In the genomic region with DNA sequence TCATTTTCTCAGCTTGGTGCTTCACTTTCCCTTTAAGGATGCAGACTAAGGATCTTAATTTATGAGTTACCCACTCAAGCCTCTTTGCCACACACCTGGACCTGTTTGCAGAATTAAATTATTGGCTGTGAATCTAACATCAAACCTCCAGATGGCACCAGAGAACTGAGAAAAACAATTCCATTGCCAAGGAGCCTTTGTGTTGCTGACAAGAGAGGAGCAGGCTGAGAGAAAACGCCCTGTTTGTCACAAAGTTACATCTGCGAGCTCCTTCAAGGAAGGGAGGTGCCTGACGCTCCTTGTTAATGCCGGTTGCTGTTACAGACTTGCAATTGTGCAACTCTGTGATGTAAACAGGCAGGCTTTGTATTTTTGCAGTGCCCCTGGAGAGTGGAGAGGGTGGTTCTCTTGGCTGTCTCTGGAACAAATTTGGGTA, we compare ENCODE assay signal across 8 cellular contexts. TPM values are rescaled to one million over a fixed set of nuclear protein-coding genes. Genes with fewer than 3 reads are reported as not detected.
DNase-seq lines count a peak whose midpoint lies in the region; ATAC-seq and TF ChIP-seq lines count a peak whose summit lies in the region.

No MANE protein-coding gene starts in this region.

- peak; percentile 80 for ATAC-seq in IMR-90 (ENCODE audit: low read depth)
- ATAC-seq in HG02870 (IDR thresholded peaks at IDR 0.05; ENCODE audit: unreplicated experiment), result no peak

- peak overlapping the region; percentile 11; the same call in 1 of the 2 replicates for H3K4me2 ChIP-seq in IMR-90 (ENCODE audit: low read depth, low read length)

- TF ChIP-seq CTCF in IMR-90 (conservative IDR thresholded peaks at IDR 0.05; ENCODE audit: low read depth, low read length) (peak; percentile 68), breast epithelium (IDR thresholded peaks at IDR 0.05) (peak; percentile 34 to 62 (median 51)), spleen (IDR thresholded peaks at IDR 0.05 in 8 of 11, conservative IDR thresholded peaks at IDR 0.05 in 3 of 11) (peak in 8 of 11 experiments; percentile 8 to 47 (median 32))

- H2BK5ac ChIP-seq in IMR-90 (ENCODE audit: low read depth, low read length, poor library complexity, severe bottlenecking), result no peak overlapping the region

- intact Hi-C loops in IMR-90 (cut with micrococcal nuclease) (loop anchor here (1.0 to 5.0 kb wide), 5 partner anchors 529 to 788 kb away; a partner anchor contains a TSS), breast epithelium (cut with DNase I; ENCODE audit: low total_unique reads) (no loop called here), spleen (cut with DNase I; ENCODE audit: low total_unique reads) (no loop called here), posterior vena cava (cut with DNase I) (loop anchor here in 1 of 2 donors (5.0 kb wide), 1 partner anchor 1132 kb away; a partner anchor contains a TSS)

- no peak overlapping the region for H3K27ac ChIP-seq in IMR-90 (ENCODE audit: insufficient read depth, low read length)
- H3K27ac ChIP-seq in breast epithelium, result no peak overlapping the region
- H3K27ac ChIP-seq in spleen, result no peak overlapping the region

- H3K18ac ChIP-seq in IMR-90 (ENCODE audit: low read depth, low read length), result no peak overlapping the region

- H3K9me1 ChIP-seq in IMR-90 (ENCODE audit: insufficient read depth, low read length), result no peaks in the 10 kb centered on the region

- BruUV-seq in IMR-90 (replicated peaks; lab: Mats Ljungman, UMichigan), result no TSS peak

- H3K4me1 ChIP-seq in IMR-90 (ENCODE audit: control insufficient read depth, insufficient read depth, low read length) (no peaks in the 10 kb centered on the region), breast epithelium (no peaks in the 10 kb centered on the region), spleen (no peaks in the 10 kb centered on the region)

- H3K14ac ChIP-seq in IMR-90 (replicated peaks; ENCODE audit: low read depth, low read length), result no peak overlapping the region

- H3K27ac Mint-ChIP-seq in immature natural killer cell, result no peak overlapping the region

- no peak overlapping the region for H2AK5ac ChIP-seq in IMR-90 (ENCODE audit: low read depth, low read length)

- no peak overlapping the region for H4K91ac ChIP-seq in IMR-90 (ENCODE audit: insufficient read depth, low read depth, low read length)

- H3K27me3 ChIP-seq in IMR-90 (ENCODE audit: control insufficient read depth, insufficient read depth, low read length) (peaks cover 14% of the 10 kb centered on the region), breast epithelium (no peaks in the 10 kb centered on the region), spleen (replicated peaks in 1 of 7) (peaks cover 0 to 23% (median 5%) of the 10 kb centered on the region in 7 donors)

- H2BK15ac ChIP-seq in IMR-90 (ENCODE audit: low read depth, low read length), result no peak overlapping the region

- no peak overlapping the region for H3K23ac ChIP-seq in IMR-90 (ENCODE audit: low read depth, low read length)

- H3K36me3 ChIP-seq in IMR-90 (ENCODE audit: control insufficient read depth, insufficient read depth, low read length) (no peaks in the 10 kb centered on the region), breast epithelium (no peaks in the 10 kb centered on the region), spleen (no peaks in the 10 kb centered on the region)

- POLR2A ChIA-PET in IMR-90 (lab: Charles Lee; ENCODE audit: unreplicated experiment), result no interaction called here

- no peak overlapping the region for H3K56ac ChIP-seq in IMR-90 (ENCODE audit: extremely low read depth, insufficient read depth, low read length)

- no peaks in the 10 kb centered on the region for H3K79me1 ChIP-seq in IMR-90 (ENCODE audit: low read depth in 1 of 2, low read length in 2 of 2)

- peaks cover 3 to 21% (median 4%) of the 10 kb centered on the region in 3 donors for H3K27me3 Mint-ChIP-seq in immature natural killer cell (ENCODE audit: low read depth in 3 of 3)

- TF ChIP-seq POLR2A in IMR-90 (IDR thresholded peaks at IDR 0.05; ENCODE audit: low read depth, low read length), result no peak
- no peak for TF ChIP-seq POLR2A in breast epithelium (IDR thresholded peaks at IDR 0.05)
- TF ChIP-seq POLR2A in spleen (IDR thresholded peaks at IDR 0.05), result no peak

- H4K5ac ChIP-seq in IMR-90 (ENCODE audit: low read depth, low read length), result no peak overlapping the region

- no peak overlapping the region for H4K8ac ChIP-seq in IMR-90 (ENCODE audit: low read depth in 2 of 2, low read length in 2 of 2)

- H3K9me3 ChIP-seq in IMR-90 (ENCODE audit: control insufficient read depth, insufficient read depth, low read length) (no peaks in the 10 kb centered on the region), breast epithelium (no peaks in the 10 kb centered on the region), spleen (peaks cover 0 to 7% (median 0%) of the 10 kb centered on the region in 8 donors)

- peak; percentile 81 for TF ChIP-seq RAD21 in IMR-90 (IDR thresholded peaks at IDR 0.05; ENCODE audit: low read length)

- no peaks in the 10 kb centered on the region for H4K20me1 ChIP-seq in IMR-90 (ENCODE audit: insufficient read depth, low read length)

- peak overlapping the region; percentile 56 for H2AFZ ChIP-seq in IMR-90 (replicated peaks; ENCODE audit: low read length, poor library complexity)

- H3K9me3 Mint-ChIP-seq in immature natural killer cell, result no peaks in the 10 kb centered on the region

- H3K4me3 Mint-ChIP-seq in immature natural killer cell, result no peak overlapping the region

- dilution Hi-C loops in IMR-90 (cut with HindIII; ENCODE audit: low sequenced_read_pairs, unreplicated experiment), result no loop called here

- H2AK9ac ChIP-seq in IMR-90 (replicated peaks; ENCODE audit: low read depth, low read length, poor library complexity), result no peak overlapping the region

- no peak overlapping the region for H3K4ac ChIP-seq in IMR-90 (ENCODE audit: low read depth, low read length)

- DNase-seq in EL (peak; percentile 54), IMR-90 (peak; percentile 74), NOMO-1 (lab: John Stamatoyannopoulos, UW; ENCODE audit: unreplicated experiment in 2 of 2) (peak; percentile 40 to 73), breast epithelium (ENCODE audit: low spot score in 2 of 2) (peak in 1 of 2 donors; percentile 36), immature natural killer cell (peak; percentile 22 to 33 (median 23)), spleen (no peak), posterior vena cava (ENCODE audit: low spot score) (no peak)

- peak overlapping the region; percentile 22; the same call in 1 of the 2 replicates for H3K9ac ChIP-seq in IMR-90 (ENCODE audit: low read depth, low read length)

- no peak overlapping the region for H2BK20ac ChIP-seq in IMR-90 (ENCODE audit: low read depth, low read length)

- H3K4me1 Mint-ChIP-seq in immature natural killer cell, result peaks cover 14 to 17% of the 10 kb centered on the region in 2 donors

- H2BK120ac ChIP-seq in IMR-90 (ENCODE audit: low read depth, low read length), result no peak overlapping the region

- CTCF ChIA-PET in IMR-90 (lab: Yijun Ruan, JAX), result interaction anchor here (0.7 to 2.1 kb wide), 8 partner anchors 9 to 751 kb away, joined by 3 to 13 read pairs (median 4); no protein-coding TSS in a partner anchor

- in situ Hi-C loops in IMR-90 (cut with MboI; ENCODE audit: low sequenced_read_pairs), result loop anchor here (10.0 kb wide), 1 partner anchor 784 kb away; no protein-coding TSS in a partner anchor

- 0% methylated on average over 4 of the region's 4 CpGs; no CpG with 5 or more reads in 1 of the 2 experiments for WGBS in IMR-90 (ENCODE audit: extremely low coverage in 2 of 2, insufficient read length in 1 of 2), 2 experiments
- WGBS in spleen, 5 donors, result 0 to 5% (median 2%) methylated on average over 4 of the region's 4 CpGs

- H3K36me3 Mint-ChIP-seq in immature natural killer cell, result no peaks in the 10 kb centered on the region

- H3K4me3 ChIP-seq in IMR-90 (ENCODE audit: insufficient read depth, low read depth, low read length) (no peak overlapping the region), breast epithelium (no peak overlapping the region), spleen (no peak overlapping the region)

TF ChIP-seq in IMR-90, 13 proteins besides CTCF, POLR2A, EP300 and RAD21:
- TF ChIP-seq, protein P1, sequence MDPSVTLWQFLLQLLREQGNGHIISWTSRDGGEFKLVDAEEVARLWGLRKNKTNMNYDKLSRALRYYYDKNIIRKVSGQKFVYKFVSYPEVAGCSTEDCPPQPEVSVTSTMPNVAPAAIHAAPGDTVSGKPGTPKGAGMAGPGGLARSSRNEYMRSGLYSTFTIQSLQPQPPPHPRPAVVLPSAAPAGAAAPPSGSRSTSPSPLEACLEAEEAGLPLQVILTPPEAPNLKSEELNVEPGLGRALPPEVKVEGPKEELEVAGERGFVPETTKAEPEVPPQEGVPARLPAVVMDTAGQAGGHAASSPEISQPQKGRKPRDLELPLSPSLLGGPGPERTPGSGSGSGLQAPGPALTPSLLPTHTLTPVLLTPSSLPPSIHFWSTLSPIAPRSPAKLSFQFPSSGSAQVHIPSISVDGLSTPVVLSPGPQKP (IDR thresholded peaks at IDR 0.05; ENCODE audit: borderline replicate concordance, low read depth, low read length), result no peak
- TF ChIP-seq CEBPB (IDR thresholded peaks at IDR 0.05; ENCODE audit: low read depth, low read length) (peak; percentile 77), MXI1 (IDR thresholded peaks at IDR 0.05; ENCODE audit: borderline replicate concordance, low read depth, low read length) (no peak), SMC3 (IDR thresholded peaks at IDR 0.05; ENCODE audit: low read depth, low read length) (peak; percentile 74), RFX5 (IDR thresholded peaks at IDR 0.05; ENCODE audit: low read depth, low read length) (no peak), CHD1 (IDR thresholded peaks at IDR 0.05; ENCODE audit: low read depth, low read length) (no peak), BHLHE40 (IDR thresholded peaks at IDR 0.05; ENCODE audit: low read depth, low read length) (no peak)
TF ChIP-seq in IMR-90: peak in this region for 2.

RNA-seq across cellular contexts. Expression of a gene that starts 36.3 kb away (rescaled TPM):
- total RNA-seq in IMR-90 (2012; rRNA removed) (not detected in 2 replicates), breast epithelium (1 to 10 TPM in 1 of 3 donors, under 1 TPM in 1, not detected in 1; 0.15 to 1.6 TPM), spleen (not detected), posterior vena cava (not detected)
- polyA plus RNA-seq in IMR-90 (2012; rRNA removed) (not detected in 2 replicates), immature natural killer cell (under 1 TPM in 1 of 3 donors, not detected in 2; 0.07 TPM), spleen (not detected)
- not detected in 2 replicates for polyA plus RNA-seq in IMR-90 (2012; cell fraction: cytosol; rRNA removed)
- polyA plus RNA-seq in IMR-90 (2012; cell fraction: nucleus; rRNA removed; ENCODE audit: low replicate concordance), result not detected in 2 replicates

Comparison
In these comparisons a context has a peak if more than half of its experiments do, and no peak if none do; other contexts are left out.
1. DNase-seq: peak in EL (single experiment), IMR-90 (single experiment), NOMO-1 (2 of 2) and immature natural killer cell (3 of 3); none in spleen (single experiment) and posterior vena cava (single experiment).
2. Peak in every context shown above with its lines, with median percentiles within 50 percentile points of each other: CTCF ChIP-seq.